Comparison of ENCODE assay signal across 18 cellular contexts in genomic region chr22:45188779-45189178, GRCh38. TPM values are rescaled to one million over a fixed set of nuclear protein-coding genes. Genes with fewer than 3 reads are reported as not detected.
DNase-seq lines count a peak whose midpoint lies in the region; ATAC-seq, FAIRE-seq and TF ChIP-seq lines count a peak whose summit lies in the region.
"Had no signal": no experiment of that assay in that cellular context is flagged by ENCODE, and none has a peak within 500 bp of the region (broad histone marks: within the 10 kb centered on the region; RNA-seq: fewer than 3 reads in every experiment).

No MANE protein-coding gene starts in this region.

- H3K9me3 Mint-ChIP-seq in stimulated activated naive CD8-positive, alpha-beta T cell treated with anti-CD3 and anti-CD28 coated beads, Interleukin-15, amount 100 ng/mL, for 72 hours: no peaks in the 10 kb centered on the region

- H4K20me1 ChIP-seq in HepG2 (ENCODE audit: insufficient read depth, low read length): no peaks in the 10 kb centered on the region

- TF ChIP-seq RAD21 in HepG2 (CRISPR knock-in tag; IDR thresholded peaks at IDR 0.05): no peak

- no peak overlapping the region for H3K27ac ChIP-seq in HepG2 (ENCODE audit: extremely low read length, insufficient read depth, low read length)
- no peak overlapping the region for H3K27ac ChIP-seq in right lobe of liver
- H3K27ac ChIP-seq in RWPE1: peak overlapping the region; percentile 57
- H3K27ac ChIP-seq in lower lobe of right lung: no peak overlapping the region

- no peaks in the 10 kb centered on the region for H3K27me3 Mint-ChIP-seq in stimulated activated naive CD8-positive, alpha-beta T cell treated with anti-CD3 and anti-CD28 coated beads, Interleukin-15, amount 100 ng/mL, for 72 hours

- 96% methylated on average over 16 of the region's 16 CpGs for WGBS in HepG2 (ENCODE audit: low lambda C conversion rate)
- WGBS in right lobe of liver (ENCODE audit: insufficient coverage, low coverage, low lambda C conversion rate, missing lambda C conversion rate): 77% methylated on average over 5 of the region's 16 CpGs

- TF ChIP-seq CTCF in HepG2 (CRISPR knock-in tag; IDR thresholded peaks at IDR 0.05): no peak
- TF ChIP-seq CTCF in right lobe of liver (IDR thresholded peaks at IDR 0.05): no peak
- TF ChIP-seq CTCF in RWPE1 (conservative IDR thresholded peaks at IDR 0.05; ENCODE audit: low read depth): no peak
- no peak for TF ChIP-seq CTCF in lower lobe of right lung (IDR thresholded peaks at IDR 0.05)

- H2AFZ ChIP-seq in HepG2 (ENCODE audit: low read length): no peak overlapping the region

- H3K4me3 Mint-ChIP-seq in stimulated activated naive CD8-positive, alpha-beta T cell treated with anti-CD3 and anti-CD28 coated beads, Interleukin-15, amount 100 ng/mL, for 72 hours: no peak overlapping the region

- POLR2A ChIA-PET in HepG2 (lab: Yijun Ruan, JAX): no interaction called here
- POLR2A ChIA-PET in RWPE1 (lab: Yijun Ruan, JAX; ENCODE audit: low non-redundant PET): no interaction called here

- no peak overlapping the region for H3K4me2 ChIP-seq in HepG2 (ENCODE audit: low read depth, low read length)

- H3K79me2 ChIP-seq in HepG2 (ENCODE audit: insufficient read depth, low read length): no peaks in the 10 kb centered on the region

- H3K36me3 ChIP-seq in HepG2 (replicated peaks in 1 of 2; ENCODE audit: control insufficient read depth in 1 of 2, insufficient read depth in 2 of 2, low read length in 2 of 2) (peaks cover 8 to 19% of the 10 kb centered on the region in 2 experiments; a peak in 4 of 5 replicates), right lobe of liver (peaks cover 0 to 24% (median 7%) of the 10 kb centered on the region in 4 donors), lower lobe of right lung (peaks cover 50% of the 10 kb centered on the region)

- H3K4me1 ChIP-seq in HepG2 (ENCODE audit: insufficient read depth, low read length): peaks cover 31% of the 10 kb centered on the region
- no peaks in the 10 kb centered on the region for H3K4me1 ChIP-seq in right lobe of liver
- H3K4me1 ChIP-seq in lower lobe of right lung: no peaks in the 10 kb centered on the region

- intact Hi-C loops in HepG2 (cut with micrococcal nuclease; ENCODE audit: unreplicated experiment): no loop called here
- intact Hi-C loops in right lobe of liver (cut with DNase I): no loop called here
- intact Hi-C loops in lower lobe of right lung (cut with DNase I): no loop called here

- peaks cover 18% of the 10 kb centered on the region for H3K4me1 Mint-ChIP-seq in stimulated activated naive CD8-positive, alpha-beta T cell treated with anti-CD3 and anti-CD28 coated beads, Interleukin-15, amount 100 ng/mL, for 72 hours

- BruUV-seq in HepG2 (replicated peaks; lab: Mats Ljungman, UMichigan): no TSS peak

- H3K27me3 ChIP-seq in HepG2 (ENCODE audit: control insufficient read depth in 1 of 2, insufficient read depth in 2 of 2, low read length in 2 of 2) (no peaks in the 10 kb centered on the region), right lobe of liver (no peaks in the 10 kb centered on the region), lower lobe of right lung (ENCODE audit: low read depth) (no peaks in the 10 kb centered on the region)

- CTCF ChIA-PET in HepG2 (lab: Yijun Ruan, JAX; ENCODE audit: low intra/inter-chr PET ratio, low total read pairs) (no interaction called here), RWPE1 (lab: Yijun Ruan, JAX) (interaction anchor here (0.7 kb wide), 1 partner anchor 91 kb away, joined by 3 read pairs; no protein-coding TSS in a partner anchor)

- FAIRE-seq in HepG2 (lab: Jason Lieb, UNC): no peak
- FAIRE-seq: GM19239, RCC 7860 had no signal

- H3K9me3 ChIP-seq in HepG2 (ENCODE audit: low read length) (no peaks in the 10 kb centered on the region), right lobe of liver (no peaks in the 10 kb centered on the region), lower lobe of right lung (no peaks in the 10 kb centered on the region)

- H3K4me3 ChIP-seq in HepG2 (replicated peaks in 1 of 3; ENCODE audit: insufficient read depth in 1 of 3, low read depth in 2 of 3, low read length in 3 of 3) (no peak overlapping the region), right lobe of liver (no peak overlapping the region), lower lobe of right lung (no peak overlapping the region)

- DNase-seq in HepG2 (ENCODE audit: low spot score) (no peak), right lobe of liver (no peak), RWPE1 (ENCODE audit: low spot score) (no peak), lower lobe of right lung (peak; percentile 32), SW480 (ENCODE audit: low spot score) (no peak)
- DNase-seq in effector CD4-positive, alpha-beta T cell: no peak
- DNase-seq in stimulated activated naive CD8-positive, alpha-beta T cell treated with anti-CD3 and anti-CD28 coated beads, Interleukin-15, amount 100 ng/mL, for 72 hours: no peak
- DNase-seq: C1 segment of cervical spinal cord; DMS79 treated with DMSO at 0.1 percent for 48 hours; GOT3; NCI-H1105; NCI-H2081; NCI-H748 treated with DMSO at 0.1 percent for 48 hours; NK-92 treated with Interleukin-12 subunit alpha and Interleukin-12 subunit beta, amount 100 ng/mL, for 24 hours; Right ventricle myocardium superior had no signal

- TF ChIP-seq POLR2A in HepG2 (IDR thresholded peaks at IDR 0.05; ENCODE audit: insufficient read depth in 1 of 2, low read depth in 2 of 2, low read length in 2 of 2): no peak
- TF ChIP-seq POLR2A in right lobe of liver (IDR thresholded peaks at IDR 0.05): no peak

- TF ChIP-seq EP300 in HepG2 (IDR thresholded peaks at IDR 0.05; ENCODE audit: low read depth in 2 of 2, low read length in 2 of 2): no peak
- no peak for TF ChIP-seq EP300 in HepG2 (CRISPR knock-in tag; IDR thresholded peaks at IDR 0.05; ENCODE audit: borderline replicate concordance)

- ATAC-seq in HepG2 (no peak), right lobe of liver (no peak), lower lobe of right lung (no peak), HG03025 (IDR thresholded peaks at IDR 0.05; ENCODE audit: low FRiP score, unreplicated experiment) (no peak)
- no peak for ATAC-seq in stimulated activated naive CD8-positive, alpha-beta T cell treated with anti-CD3 and anti-CD28 coated beads, Interleukin-15, amount 100 ng/mL, for 72 hours

- no peak overlapping the region for H3K9ac ChIP-seq in HepG2 (ENCODE audit: insufficient read depth, low read depth, low read length)

- in situ Hi-C loops in HepG2 (cut with HindIII; ENCODE audit: extremely low pct_ligation_motif_present, low pct_unique_long_range_greater_than_20kb): no loop called here

- H3K27ac Mint-ChIP-seq in stimulated activated naive CD8-positive, alpha-beta T cell treated with anti-CD3 and anti-CD28 coated beads, Interleukin-15, amount 100 ng/mL, for 72 hours: peak overlapping the region in 1 of 2 donors; percentile 31

RNA-seq across cellular contexts. Expression of gene NUP50, which starts 25.1 kb away (rescaled TPM):
- 52.4 and 71.0 TPM in 2 replicates for total RNA-seq in HepG2 (2016; rRNA removed; fragmentation: Illumina TruSeq; extraction: Trizol)
- total RNA-seq in HepG2 (2016; cell fraction: cytosol; rRNA removed; fragmentation: Illumina TruSeq; extraction: Trizol; ENCODE audit: low read depth): 15.6 and 19.1 TPM in 2 replicates
- 52.9 and 65.9 TPM in 2 replicates for total RNA-seq in HepG2 (2016; cell fraction: insoluble cytoplasmic fraction; rRNA removed; fragmentation: Illumina TruSeq; extraction: Trizol)
- 34.7 and 35.1 TPM in 2 replicates for total RNA-seq in HepG2 (2016; cell fraction: membrane; rRNA removed; fragmentation: Illumina TruSeq; extraction: Trizol)
- 39.0 and 40.8 TPM in 2 replicates for total RNA-seq in HepG2 (2016; cell fraction: nucleus; rRNA removed; fragmentation: Illumina TruSeq; extraction: Trizol)
- 14.1 and 14.2 TPM in 2 replicates for polyA plus RNA-seq in HepG2 (2011; rRNA removed)
- polyA plus RNA-seq in HepG2 (2011; cell fraction: cytosol; rRNA removed): 10.3 and 10.4 TPM in 2 replicates
- 8.3 and 10.9 TPM in 2 replicates for polyA plus RNA-seq in HepG2 (2011; cell fraction: nucleus; rRNA removed)
- 22.4 and 26.0 TPM in 2 replicates for polyA plus RNA-seq in HepG2 (2012)
- polyA plus RNA-seq in HepG2 (2016; cell fraction: cytosol; fragmentation: Illumina TruSeq; extraction: Trizol; ENCODE audit: low read depth): 3.4 and 4.5 TPM in 2 replicates
- 52.8 and 53.9 TPM in 2 replicates for polyA plus RNA-seq in HepG2 (2016; cell fraction: insoluble cytoplasmic fraction; fragmentation: Illumina TruSeq; extraction: Trizol; ENCODE audit: low read depth)
- polyA plus RNA-seq in HepG2 (2016; cell fraction: membrane; fragmentation: Illumina TruSeq; extraction: Trizol; ENCODE audit: low read depth): 12.1 and 15.0 TPM in 2 replicates
- 51.2 and 53.1 TPM in 2 replicates for polyA plus RNA-seq in HepG2 (2016; cell fraction: nucleus; fragmentation: Illumina TruSeq; extraction: Trizol; ENCODE audit: insufficient read depth, low read depth)
- polyA minus RNA-seq in HepG2 (2011; rRNA and poly(A)+ RNA removed; ENCODE audit: low replicate concordance): 34.7 and 47.0 TPM in 2 replicates
- polyA minus RNA-seq in HepG2 (2011; cell fraction: cytosol; rRNA and poly(A)+ RNA removed): 14.3 and 15.1 TPM in 2 replicates
- polyA minus RNA-seq in HepG2 (2011; cell fraction: nucleus; rRNA and poly(A)+ RNA removed): 29.2 and 29.4 TPM in 2 replicates
- total RNA-seq in right lobe of liver: 10 to 100 TPM; 26.4 to 57.2 (median 31.4) TPM
- 49.5 TPM for total RNA-seq in lower lobe of right lung

RNA-seq across cellular contexts. Expression of gene KIAA0930, which starts 51.9 kb away (rescaled TPM):
- total RNA-seq in HepG2 (2016; rRNA removed; fragmentation: Illumina TruSeq; extraction: Trizol): 25.5 and 27.0 TPM in 2 replicates
- 8.5 and 8.8 TPM in 2 replicates for total RNA-seq in HepG2 (2016; cell fraction: cytosol; rRNA removed; fragmentation: Illumina TruSeq; extraction: Trizol; ENCODE audit: low read depth)
- 20.2 and 27.2 TPM in 2 replicates for total RNA-seq in HepG2 (2016; cell fraction: insoluble cytoplasmic fraction; rRNA removed; fragmentation: Illumina TruSeq; extraction: Trizol)
- 26.6 and 27.7 TPM in 2 replicates for total RNA-seq in HepG2 (2016; cell fraction: membrane; rRNA removed; fragmentation: Illumina TruSeq; extraction: Trizol)
- 13.4 and 15.4 TPM in 2 replicates for total RNA-seq in HepG2 (2016; cell fraction: nucleus; rRNA removed; fragmentation: Illumina TruSeq; extraction: Trizol)
- 38.2 and 46.3 TPM in 2 replicates for polyA plus RNA-seq in HepG2 (2011; rRNA removed)
- 39.3 and 40.1 TPM in 2 replicates for polyA plus RNA-seq in HepG2 (2011; cell fraction: cytosol; rRNA removed)
- 32.6 and 39.0 TPM in 2 replicates for polyA plus RNA-seq in HepG2 (2011; cell fraction: nucleus; rRNA removed)
- polyA plus RNA-seq in HepG2 (2012): 24.1 and 35.1 TPM in 2 replicates
- polyA plus RNA-seq in HepG2 (2016; cell fraction: cytosol; fragmentation: Illumina TruSeq; extraction: Trizol; ENCODE audit: low read depth): 14.2 and 17.6 TPM in 2 replicates
- polyA plus RNA-seq in HepG2 (2016; cell fraction: insoluble cytoplasmic fraction; fragmentation: Illumina TruSeq; extraction: Trizol; ENCODE audit: low read depth): 26.4 and 31.5 TPM in 2 replicates
- 30.2 and 31.7 TPM in 2 replicates for polyA plus RNA-seq in HepG2 (2016; cell fraction: membrane; fragmentation: Illumina TruSeq; extraction: Trizol; ENCODE audit: low read depth)
- polyA plus RNA-seq in HepG2 (2016; cell fraction: nucleus; fragmentation: Illumina TruSeq; extraction: Trizol; ENCODE audit: insufficient read depth, low read depth): 28.9 and 29.2 TPM in 2 replicates
- polyA minus RNA-seq in HepG2 (2011; rRNA and poly(A)+ RNA removed; ENCODE audit: low replicate concordance): 40.1 and 54.5 TPM in 2 replicates
- 21.4 and 26.1 TPM in 2 replicates for polyA minus RNA-seq in HepG2 (2011; cell fraction: cytosol; rRNA and poly(A)+ RNA removed)
- 4.8 and 8.6 TPM in 2 replicates for polyA minus RNA-seq in HepG2 (2011; cell fraction: nucleus; rRNA and poly(A)+ RNA removed)
- 10 to 100 TPM; 24.5 to 57.9 (median 40.8) TPM for total RNA-seq in right lobe of liver
- total RNA-seq in lower lobe of right lung: 89.2 TPM
